10 cellular contexts compared by ENCODE assay signal in genomic region chr12:80299976-80300375, GRCh38.
DNase-seq lines count a peak whose midpoint lies in the region; ATAC-seq, FAIRE-seq and TF ChIP-seq lines count a peak whose summit lies in the region.
"Had no signal": no experiment of that assay in that cellular context is flagged by ENCODE, and none has a peak within 500 bp of the region (broad histone marks: within the 10 kb centered on the region; RNA-seq: fewer than 3 reads in every experiment).

No MANE protein-coding gene starts in this region.

- no peak overlapping the region for H2BK15ac ChIP-seq in H1 (ENCODE audit: low read length)

- H3K36me3 ChIP-seq in H1 (ENCODE audit: control insufficient read depth in 2 of 4, insufficient read depth in 4 of 4, low read length in 3 of 4) (no peaks in the 10 kb centered on the region), tibial nerve (no peaks in the 10 kb centered on the region), left ventricle myocardium inferior (no peaks in the 10 kb centered on the region)
- H3K36me3 ChIP-seq: MG63 had no signal

- H3K9me3 ChIP-seq in H1 (ENCODE audit: insufficient read depth in 2 of 2, low read depth in 1 of 2, low read length in 1 of 2) (no peaks in the 10 kb centered on the region), tibial nerve (no peaks in the 10 kb centered on the region), right cardiac atrium (ENCODE audit: control insufficient read depth, low read length) (no peaks in the 10 kb centered on the region), left ventricle myocardium inferior (replicated peaks) (no peaks in the 10 kb centered on the region)
- H3K9me3 ChIP-seq: MG63 had no signal

- H3K79me1 ChIP-seq in H1 (ENCODE audit: low read depth, low read length): no peaks in the 10 kb centered on the region

- no peak overlapping the region for H2AFZ ChIP-seq in H1 (ENCODE audit: low read length)

- no peak for TF ChIP-seq EP300 in H1 (IDR thresholded peaks at IDR 0.05; ENCODE audit: borderline replicate concordance in 1 of 2, low read depth in 2 of 2, low read length in 2 of 2)
- no peak for TF ChIP-seq EP300 in tibial nerve (IDR thresholded peaks at IDR 0.05)

- H3K27ac ChIP-seq in H1 (ENCODE audit: low read depth, low read length) (no peak overlapping the region), tibial nerve (no peak overlapping the region), right cardiac atrium (ENCODE audit: low read length) (no peak overlapping the region), left ventricle myocardium inferior (replicated peaks) (no peak overlapping the region)

- no peak for TF ChIP-seq RAD21 in H1 (IDR thresholded peaks at IDR 0.05 in 1 of 2, conservative IDR thresholded peaks at IDR 0.05 in 1 of 2; ENCODE audit: low read depth in 2 of 2, low read length in 2 of 2)

- TF ChIP-seq POLR2A in H1 (IDR thresholded peaks at IDR 0.05; ENCODE audit: control extremely low read depth in 1 of 2, low read depth in 2 of 2, low read length in 2 of 2) (no peak), tibial nerve (IDR thresholded peaks at IDR 0.05) (no peak)

- intact Hi-C loops in right cardiac atrium (cut with DNase I) (no loop called here), left ventricle myocardium inferior (cut with micrococcal nuclease) (no loop called here)

- no peak for TF ChIP-seq CTCF in H1 (IDR thresholded peaks at IDR 0.05; ENCODE audit: control extremely low read depth in 1 of 3, insufficient read depth in 1 of 3, low read depth in 1 of 3, low read length in 3 of 3)
- TF ChIP-seq CTCF in tibial nerve (IDR thresholded peaks at IDR 0.05): no peak
- TF ChIP-seq CTCF in left ventricle myocardium inferior (IDR thresholded peaks at IDR 0.05; ENCODE audit: borderline replicate concordance): no peak

- H4K5ac ChIP-seq in H1 (ENCODE audit: insufficient read length, low read depth, low read length): no peak overlapping the region

- H3K4me2 ChIP-seq in H1 (ENCODE audit: insufficient read depth in 1 of 2, low read depth in 2 of 2, low read length in 2 of 2): no peak overlapping the region

- H3K4ac ChIP-seq in H1 (replicated peaks; ENCODE audit: insufficient read length, low read depth, low read length): no peak overlapping the region

- H3K79me2 ChIP-seq in H1 (ENCODE audit: control insufficient read depth in 1 of 2, insufficient read depth in 2 of 2, low read length in 2 of 2): no peaks in the 10 kb centered on the region

- no peak overlapping the region for H3K14ac ChIP-seq in H1 (ENCODE audit: insufficient read length)

- WGBS in H1 (ENCODE audit: extremely low coverage in 1 of 2, insufficient coverage in 1 of 2, insufficient read length in 1 of 2, insufficient replicate concordance in 2 of 2, low coverage in 1 of 2, low lambda C conversion rate in 2 of 2, missing lambda C conversion rate in 1 of 2), 2 experiments: 95% methylated on average over 3 of the region's 3 CpGs; no CpG with 5 or more reads in 1 of the 2 experiments
- 80 to 90% methylated on average over 3 of the region's 3 CpGs for WGBS in tibial nerve, 2 donors
- 91% methylated on average over 3 of the region's 3 CpGs for WGBS in right cardiac atrium

- no peak overlapping the region for H3K9ac ChIP-seq in H1 (replicated peaks in 1 of 4; ENCODE audit: extremely low read depth in 1 of 4, low read depth in 3 of 4, low read length in 3 of 4)

- H4K20me1 ChIP-seq in H1 (replicated peaks in 1 of 2; ENCODE audit: control insufficient read depth in 1 of 2, insufficient read depth in 2 of 2, low read length in 2 of 2): no peaks in the 10 kb centered on the region

- no peak overlapping the region for H2AK5ac ChIP-seq in H1 (ENCODE audit: low read depth, low read length)

- POLR2A ChIA-PET in H1 (lab: Charles Lee; ENCODE audit: partially characterized antibody): no interaction called here

- no peaks in the 10 kb centered on the region for H3K23me2 ChIP-seq in H1 (ENCODE audit: low read depth, low read length)

- no peaks in the 10 kb centered on the region for H3K4me1 ChIP-seq in H1 (replicated peaks in 1 of 4; ENCODE audit: control insufficient read depth in 3 of 4, insufficient read depth in 4 of 4, low read length in 3 of 4)
- no peaks in the 10 kb centered on the region for H3K4me1 ChIP-seq in tibial nerve
- no peaks in the 10 kb centered on the region for H3K4me1 ChIP-seq in right cardiac atrium (ENCODE audit: control insufficient read depth, insufficient read depth, low read length)
- H3K4me1 ChIP-seq in left ventricle myocardium inferior: no peaks in the 10 kb centered on the region

- no peak overlapping the region for H2BK20ac ChIP-seq in H1 (ENCODE audit: low read length)

- no peak overlapping the region for H2BK120ac ChIP-seq in H1 (replicated peaks; ENCODE audit: low read depth, low read length)

- peak overlapping the region; percentile 52; the same call in 1 of the 2 replicates for H3K18ac ChIP-seq in H1 (ENCODE audit: extremely low read depth, low read length)

- no peak for FAIRE-seq in H1 (lab: Jason Lieb, UNC)

- DNase-seq in H1 (ENCODE audit: low read depth in 1 of 2, low spot score in 2 of 2) (no peak), tibial nerve (ENCODE audit: low spot score in 2 of 2) (no peak), right cardiac atrium (no peak), left ventricle myocardium inferior (no peak), SKM-1 treated with dmso at 0.1 percent for 144 hours (lab: John Stamatoyannopoulos, UW; ENCODE audit: unreplicated experiment) (no peak)
- DNase-seq: H9, MG63 had no signal

- no peak overlapping the region; the same call in 1 of the 2 replicates for H4K8ac ChIP-seq in H1 (ENCODE audit: extremely low read depth, insufficient read depth, low read length)

- CTCF ChIA-PET in H1 (lab: Charles Lee; ENCODE audit: partially characterized antibody): no interaction called here

- H3K27me3 ChIP-seq in H1 (replicated peaks in 1 of 4; ENCODE audit: control insufficient read depth in 3 of 4, extremely low read depth in 1 of 4, insufficient read depth in 3 of 4, low read length in 3 of 4) (no peaks in the 10 kb centered on the region), tibial nerve (no peaks in the 10 kb centered on the region), right cardiac atrium (ENCODE audit: control insufficient read depth, insufficient read depth) (no peaks in the 10 kb centered on the region), left ventricle myocardium inferior (ENCODE audit: low read depth) (no peaks in the 10 kb centered on the region)
- H3K27me3 ChIP-seq: MG63 had no signal

- ATAC-seq in GM18867 (IDR thresholded peaks at IDR 0.05; ENCODE audit: unreplicated experiment) (peak; percentile 86), GM21447 (IDR thresholded peaks at IDR 0.05; ENCODE audit: unreplicated experiment) (peak; percentile 81), HG03066 (IDR thresholded peaks at IDR 0.05; ENCODE audit: low read depth, unreplicated experiment) (peak; percentile 78), right cardiac atrium (no peak)

- H3K23ac ChIP-seq in H1 (ENCODE audit: insufficient read length): no peak overlapping the region

- no peak overlapping the region for H2BK5ac ChIP-seq in H1 (ENCODE audit: low read depth, low read length)

- no peak overlapping the region for H4K91ac ChIP-seq in H1 (replicated peaks; ENCODE audit: insufficient read length, low read length)

- H3K4me3 ChIP-seq in H1 (ENCODE audit: extremely low read depth in 1 of 4, insufficient read depth in 2 of 4, low read depth in 3 of 4, low read length in 4 of 4) (no peak overlapping the region), tibial nerve (no peak overlapping the region), right cardiac atrium (ENCODE audit: low read length) (no peak overlapping the region), left ventricle myocardium inferior (no peak overlapping the region)
- H3K4me3 ChIP-seq: MG63 had no signal

- 0 out of 2 replicates have a peak overlapping the region, but pooled peaks have one; percentile 51 for H2BK12ac ChIP-seq in H1 (ENCODE audit: low read depth, low read length)

- no peak overlapping the region for H3K56ac ChIP-seq in H1 (replicated peaks; ENCODE audit: insufficient read length, low read depth, low read length)

TF ChIP-seq in H1, 55 proteins besides CTCF, POLR2A, EP300 and RAD21:
- no peak for TF ChIP-seq ZNF274 (IDR thresholded peaks at IDR 0.05; ENCODE audit: borderline replicate concordance, extremely low read depth, low read length)
- no peak for TF ChIP-seq KDM4A (IDR thresholded peaks at IDR 0.05; ENCODE audit: low read depth, low read length, severe bottlenecking)
- TF ChIP-seq CHD2 (IDR thresholded peaks at IDR 0.05; ENCODE audit: low read length): no peak
- TF ChIP-seq RFX5 (IDR thresholded peaks at IDR 0.05; ENCODE audit: borderline replicate concordance, low read depth, low read length): no peak
- TF ChIP-seq CHD1 (IDR thresholded peaks at IDR 0.05; ENCODE audit: low read depth, low read length): no peak
- no peak for TF ChIP-seq EGR1 (IDR thresholded peaks at IDR 0.05; ENCODE audit: borderline replicate concordance, low read depth, low read length)
- no peak for TF ChIP-seq GTF2F1 (IDR thresholded peaks at IDR 0.05; ENCODE audit: borderline replicate concordance, low read depth, low read length)
- TF ChIP-seq FOSL1 (IDR thresholded peaks at IDR 0.05; ENCODE audit: insufficient read depth, low read depth, low read length): no peak
- TF ChIP-seq SP4 (IDR thresholded peaks at IDR 0.05; ENCODE audit: low read length): no peak
- no peak for TF ChIP-seq SIX5 (IDR thresholded peaks at IDR 0.05; ENCODE audit: low read depth, low read length)
- no peak for TF ChIP-seq TCF12 (IDR thresholded peaks at IDR 0.05; ENCODE audit: low read depth, low read length)
- no peak for TF ChIP-seq BCL11A (IDR thresholded peaks at IDR 0.05; ENCODE audit: low read depth in 2 of 2, low read length in 2 of 2)
- TF ChIP-seq JUND (IDR thresholded peaks at IDR 0.05; ENCODE audit: low read length): no peak
- no peak for TF ChIP-seq BACH1 (IDR thresholded peaks at IDR 0.05; ENCODE audit: low read length)
- TF ChIP-seq ASH2L (IDR thresholded peaks at IDR 0.05; ENCODE audit: low read length): no peak
- TF ChIP-seq, protein P1, sequence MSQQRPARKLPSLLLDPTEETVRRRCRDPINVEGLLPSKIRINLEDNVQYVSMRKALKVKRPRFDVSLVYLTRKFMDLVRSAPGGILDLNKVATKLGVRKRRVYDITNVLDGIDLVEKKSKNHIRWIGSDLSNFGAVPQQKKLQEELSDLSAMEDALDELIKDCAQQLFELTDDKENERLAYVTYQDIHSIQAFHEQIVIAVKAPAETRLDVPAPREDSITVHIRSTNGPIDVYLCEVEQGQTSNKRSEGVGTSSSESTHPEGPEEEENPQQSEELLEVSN (IDR thresholded peaks at IDR 0.05): no peak

Comparison
In these comparisons a context has a peak if more than half of its experiments do, and no peak if none do; other contexts are left out.
1. ATAC-seq: peak in GM18867 (single experiment), GM21447 (single experiment) and HG03066 (single experiment); none in right cardiac atrium (0 of 2).